Comparison of ENCODE assay signal across 9 cellular contexts in the genomic region with DNA sequence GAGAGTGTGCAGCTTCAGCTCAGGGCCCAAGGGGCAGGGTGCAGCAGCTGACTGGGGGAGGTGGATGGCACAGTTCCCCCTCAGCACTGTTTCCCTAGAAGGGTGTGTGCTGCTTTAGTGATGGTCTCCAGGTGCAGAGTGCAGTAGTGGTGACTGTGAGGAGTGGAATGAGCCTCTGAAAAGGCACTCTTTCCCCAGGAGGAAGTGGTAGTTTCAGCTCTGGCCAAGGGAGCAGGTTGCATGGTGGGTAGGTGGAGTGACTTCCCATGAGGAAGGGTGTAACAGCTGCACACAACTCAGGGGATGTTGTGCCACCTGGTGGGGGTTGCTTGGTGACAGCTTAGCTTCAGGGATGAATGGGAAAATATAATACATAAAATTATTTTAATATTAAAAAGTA.
DNase-seq lines count a peak whose midpoint lies in the region; ATAC-seq and TF ChIP-seq lines count a peak whose summit lies in the region.
"Had no signal": no experiment of that assay in that cellular context is flagged by ENCODE, and none has a peak within 500 bp of the region (broad histone marks: within the 10 kb centered on the region; RNA-seq: fewer than 3 reads in every experiment).

No MANE protein-coding gene starts in this region.

- H3K4me3 ChIP-seq in tibial artery: no peak overlapping the region
- no peak overlapping the region for H3K4me3 ChIP-seq in ovary

- intact Hi-C loops in tibial artery (cut with DNase I; ENCODE audit: low total_unique reads): no loop called here
- intact Hi-C loops in ovary (cut with DNase I): no loop called here

- H3K4me1 ChIP-seq in tibial artery: no peaks in the 10 kb centered on the region
- H3K4me1 ChIP-seq in ovary (ENCODE audit: insufficient read depth): no peaks in the 10 kb centered on the region

- peak; percentile 5 for DNase-seq in NCI-H1694 treated with DMSO at 0.1 percent for 48 hours (lab: John Stamatoyannopoulos, UW)
- no peak for DNase-seq in NCI-H1694 (lab: John Stamatoyannopoulos, UW)
- DNase-seq in SK-MEL-5 (ENCODE audit: low read depth, low spot score): peak; percentile 4
- peak; percentile 22 for DNase-seq in renal cortical epithelial cell (ENCODE audit: low read depth)
- DNase-seq in tibial artery: no peak
- DNase-seq in ovary: no peak
- no peak for DNase-seq in stimulated activated CD4-positive, alpha-beta T cell treated with anti-CD3 and anti-CD28 coated beads, Interleukin-15, amount 100 ng/mL, for 24 hours
- DNase-seq: hippocampal formation had no signal

- TF ChIP-seq EP300 in ovary (IDR thresholded peaks at IDR 0.05): no peak

- in situ Hi-C loops in SK-MEL-5 (cut with HindIII; ENCODE audit: low pct_unique_long_range_greater_than_20kb, low sequenced_read_pairs): no loop called here

- H3K36me3 ChIP-seq in tibial artery: no peaks in the 10 kb centered on the region
- no peaks in the 10 kb centered on the region for H3K36me3 ChIP-seq in ovary

- ATAC-seq in HG03378 (IDR thresholded peaks at IDR 0.05; ENCODE audit: unreplicated experiment): peak; percentile 59

- no peak for TF ChIP-seq POLR2A in ovary (IDR thresholded peaks at IDR 0.05)

- no peak overlapping the region for H3K27ac ChIP-seq in tibial artery
- no peak overlapping the region for H3K27ac ChIP-seq in ovary

- H3K9me3 ChIP-seq in tibial artery (peaks cover 0 to 3% (median 0%) of the 10 kb centered on the region in 3 donors), ovary (no peaks in the 10 kb centered on the region)

- no peaks in the 10 kb centered on the region for H3K27me3 ChIP-seq in tibial artery
- H3K27me3 ChIP-seq in ovary: no peaks in the 10 kb centered on the region

- TF ChIP-seq CTCF in tibial artery (IDR thresholded peaks at IDR 0.05) (no peak), ovary (IDR thresholded peaks at IDR 0.05) (no peak)

Comparison
In these comparisons a context has a peak if more than half of its experiments do, and no peak if none do; other contexts are left out.
1. DNase-seq: peak in NCI-H1694 treated with DMSO at 0.1 percent for 48 hours (single experiment), SK-MEL-5 (single experiment) and renal cortical epithelial cell (single experiment); none in NCI-H1694 (single experiment), tibial artery (0 of 2), ovary (0 of 5) and stimulated activated CD4-positive, alpha-beta T cell treated with anti-CD3 and anti-CD28 coated beads, Interleukin-15, amount 100 ng/mL, for 24 hours (single experiment).